Comparison of ENCODE assay signal across 36 cellular contexts in genomic region chr15:79034284-79034683, GRCh38. TPM values are rescaled to one million over a fixed set of nuclear protein-coding genes. Genes with fewer than 3 reads are reported as not detected.
"Had no signal": no experiment of that assay in that cellular context is flagged by ENCODE, and none has a peak within 500 bp of the region (broad histone marks: within the 10 kb centered on the region; RNA-seq: fewer than 3 reads in every experiment).

No MANE protein-coding gene starts in this region.

- H3K4me3 ChIP-seq: MG63 had no signal

- H3K9me3 ChIP-seq: MG63 had no signal

- H3K27me3 ChIP-seq: MG63 had no signal

- DNase-seq: Kasumi-1, MG63, MM.1S, MV-4-11, NCI-H1048, NCI-H1092, NCI-H1092 treated with DMSO at 0.1 percent for 48 hours, NCI-H1105, NCI-H1105 treated with DMSO at 0.1 percent for 48 hours, NCI-H1417, NCI-H1417 treated with DMSO at 0.1 percent for 48 hours, NCI-H1436, NCI-H1436 treated with DMSO at 0.1 percent for 48 hours, NCI-H146, NCI-H1694, NCI-H1694 treated with DMSO at 0.1 percent for 48 hours, NCI-H187, NCI-H187 treated with DMSO at 0.1 percent for 48 hours, NCI-H1930, NCI-H2029, NCI-H2029 treated with DMSO at 0.1 percent for 48 hours, NCI-H2081, NCI-H2081 treated with DMSO at 0.1 percent for 48 hours, NCI-H2107, NCI-H2171, NCI-H2171 treated with DMSO at 0.1 percent for 48 hours, NCI-H2227 treated with DMSO at 0.1 percent for 48 hours, NCI-H226, NCI-H345, NCI-H446, NCI-H446 treated with DMSO at 0.1 percent for 48 hours, NCI-H510A, NCI-H510A treated with DMSO at 0.1 percent for 48 hours, NCI-H524, NCI-H524 treated with DMSO at 0.1 percent for 48 hours had no signal

- H3K36me3 ChIP-seq: MG63 had no signal

RNA-seq across cellular contexts. Expression of gene RASGRF1, which starts 56.3 kb away (rescaled TPM):
- total RNA-seq: NCI-H460 had no signal
